Comparison of ENCODE assay signal across 8 cellular contexts in the genomic region with DNA sequence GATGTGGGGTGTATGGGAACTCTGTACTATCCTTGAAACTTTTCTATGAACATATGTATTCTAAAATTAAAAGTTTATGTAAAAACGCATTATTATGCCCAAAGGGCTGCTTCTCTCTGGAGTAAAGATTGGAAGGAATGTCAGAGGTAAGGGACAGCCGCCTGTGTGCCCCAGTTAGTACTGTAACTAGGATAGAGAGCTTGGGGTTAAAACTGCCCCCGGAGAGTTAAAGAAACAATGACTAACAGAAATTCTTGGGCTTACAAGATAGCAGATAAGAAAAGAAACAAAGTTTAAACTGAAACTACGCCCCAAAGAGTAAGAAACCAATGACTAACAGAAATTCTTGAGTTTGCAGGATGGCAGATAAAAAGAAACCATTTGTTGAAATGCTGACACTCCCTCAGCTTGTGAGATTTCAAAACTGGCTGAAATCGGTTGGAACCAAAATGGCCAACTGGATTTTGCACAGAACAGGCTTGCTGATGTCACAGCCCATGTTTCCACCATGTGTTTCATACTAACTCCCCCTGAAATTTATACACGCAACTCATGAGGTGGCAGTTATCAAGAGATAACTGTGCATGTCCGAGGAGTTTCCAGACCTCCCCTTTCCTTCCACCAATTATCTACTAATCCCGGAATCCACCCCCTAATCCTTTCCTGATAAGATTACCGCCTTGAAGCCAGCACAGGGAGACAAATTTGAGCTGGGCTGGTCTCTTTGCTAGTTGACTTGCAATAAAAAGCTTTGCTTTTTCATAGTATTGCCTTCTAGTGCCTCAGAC. TPM values are rescaled to one million over a fixed set of nuclear protein-coding genes. Genes with fewer than 3 reads are reported as not detected.
DNase-seq lines count a peak whose midpoint lies in the region; ATAC-seq and TF ChIP-seq lines count a peak whose summit lies in the region.

No MANE protein-coding gene starts in this region.

- H3K4me1 Mint-ChIP-seq in GM23338: peaks cover 8% of the 10 kb centered on the region; the same call in 2 of the 3 replicates

- no peaks in the 10 kb centered on the region for H3K36me3 ChIP-seq in GM23338 (ENCODE audit: insufficient read depth)
- H3K36me3 ChIP-seq in H7 (replicated peaks; ENCODE audit: control insufficient read depth, insufficient read depth, low read length): no peaks in the 10 kb centered on the region

- no peak overlapping the region for H3K27ac ChIP-seq in GM23338 (ENCODE audit: low read depth)

- ATAC-seq in GM23338 (peak; percentile 50), HG03565 (IDR thresholded peaks at IDR 0.05; ENCODE audit: unreplicated experiment) (no peak)

- H3K27me3 Mint-ChIP-seq in GM23338 (ENCODE audit: insufficient read depth, low read depth, poor library complexity): no peaks in the 10 kb centered on the region

- DNase-seq in GM23338 (ENCODE audit: low spot score): peak; percentile 27
- peak; percentile 57 for DNase-seq in SK-N-DZ (ENCODE audit: low spot score)
- DNase-seq in foreskin melanocyte: peak; percentile 28
- peak; percentile 53 for DNase-seq in skeletal muscle cell (ENCODE audit: low read depth)
- no peak for DNase-seq in 8988T
- DNase-seq in H7: no peak
- DNase-seq in activated effector memory CD4-positive, alpha-beta T cell treated with anti-CD3 and anti-CD28 coated beads, Interleukin-2, amount 50 U/mL, for 16 hours: no peak

- H3K27ac Mint-ChIP-seq in GM23338: no peak overlapping the region

- no peak for TF ChIP-seq CTCF in GM23338 (conservative IDR thresholded peaks at IDR 0.05; ENCODE audit: low read depth in 2 of 2)

- no peak overlapping the region for H3K4me3 Mint-ChIP-seq in GM23338

- no peaks in the 10 kb centered on the region for H4K20me1 ChIP-seq in GM23338 (replicated peaks; ENCODE audit: insufficient read depth)

- H3K4me1 ChIP-seq in GM23338 (ENCODE audit: insufficient read depth): no peaks in the 10 kb centered on the region

- H2AFZ ChIP-seq in GM23338: peak overlapping the region; percentile 40; the same call in 1 of the 2 replicates

- H3K9me3 Mint-ChIP-seq in GM23338: no peaks in the 10 kb centered on the region; the same call in 2 of the 3 replicates

- no peaks in the 10 kb centered on the region for H3K79me2 ChIP-seq in GM23338 (replicated peaks; ENCODE audit: insufficient read depth)

- H3K9me2 ChIP-seq in GM23338 (ENCODE audit: insufficient read depth): peaks cover 8% of the 10 kb centered on the region; the same call in 1 of the 2 replicates

- H3K4me3 ChIP-seq in GM23338 (no peak overlapping the region), skeletal muscle cell (ENCODE audit: low read depth, low read length) (peak overlapping the region; percentile 19), H7 (ENCODE audit: insufficient read depth, low read depth, low read length) (no peak overlapping the region)

- no peaks in the 10 kb centered on the region for H3K36me3 Mint-ChIP-seq in GM23338 (ENCODE audit: low read depth)

- H3F3A ChIP-seq in GM23338 (replicated peaks; ENCODE audit: low read depth): no peaks in the 10 kb centered on the region

- H3K27me3 ChIP-seq in GM23338 (ENCODE audit: insufficient read depth) (no peaks in the 10 kb centered on the region), H7 (ENCODE audit: control insufficient read depth, insufficient read depth, low read length) (no peaks in the 10 kb centered on the region)

- no peak overlapping the region for H3K4me2 ChIP-seq in GM23338

TF ChIP-seq in GM23338, 12 proteins besides CTCF, POLR2A, EP300 and RAD21 (continues in another document):
- TF ChIP-seq NANOG (IDR thresholded peaks at IDR 0.05; ENCODE audit: borderline replicate concordance): no peak
- no peak for TF ChIP-seq ZNF331 (CRISPR knock-in tag; IDR thresholded peaks at IDR 0.05; ENCODE audit: low read depth)
- TF ChIP-seq EZH2 (IDR thresholded peaks at IDR 0.05; ENCODE audit: low read depth, unreplicated experiment): no peak
- TF ChIP-seq, protein P1, sequence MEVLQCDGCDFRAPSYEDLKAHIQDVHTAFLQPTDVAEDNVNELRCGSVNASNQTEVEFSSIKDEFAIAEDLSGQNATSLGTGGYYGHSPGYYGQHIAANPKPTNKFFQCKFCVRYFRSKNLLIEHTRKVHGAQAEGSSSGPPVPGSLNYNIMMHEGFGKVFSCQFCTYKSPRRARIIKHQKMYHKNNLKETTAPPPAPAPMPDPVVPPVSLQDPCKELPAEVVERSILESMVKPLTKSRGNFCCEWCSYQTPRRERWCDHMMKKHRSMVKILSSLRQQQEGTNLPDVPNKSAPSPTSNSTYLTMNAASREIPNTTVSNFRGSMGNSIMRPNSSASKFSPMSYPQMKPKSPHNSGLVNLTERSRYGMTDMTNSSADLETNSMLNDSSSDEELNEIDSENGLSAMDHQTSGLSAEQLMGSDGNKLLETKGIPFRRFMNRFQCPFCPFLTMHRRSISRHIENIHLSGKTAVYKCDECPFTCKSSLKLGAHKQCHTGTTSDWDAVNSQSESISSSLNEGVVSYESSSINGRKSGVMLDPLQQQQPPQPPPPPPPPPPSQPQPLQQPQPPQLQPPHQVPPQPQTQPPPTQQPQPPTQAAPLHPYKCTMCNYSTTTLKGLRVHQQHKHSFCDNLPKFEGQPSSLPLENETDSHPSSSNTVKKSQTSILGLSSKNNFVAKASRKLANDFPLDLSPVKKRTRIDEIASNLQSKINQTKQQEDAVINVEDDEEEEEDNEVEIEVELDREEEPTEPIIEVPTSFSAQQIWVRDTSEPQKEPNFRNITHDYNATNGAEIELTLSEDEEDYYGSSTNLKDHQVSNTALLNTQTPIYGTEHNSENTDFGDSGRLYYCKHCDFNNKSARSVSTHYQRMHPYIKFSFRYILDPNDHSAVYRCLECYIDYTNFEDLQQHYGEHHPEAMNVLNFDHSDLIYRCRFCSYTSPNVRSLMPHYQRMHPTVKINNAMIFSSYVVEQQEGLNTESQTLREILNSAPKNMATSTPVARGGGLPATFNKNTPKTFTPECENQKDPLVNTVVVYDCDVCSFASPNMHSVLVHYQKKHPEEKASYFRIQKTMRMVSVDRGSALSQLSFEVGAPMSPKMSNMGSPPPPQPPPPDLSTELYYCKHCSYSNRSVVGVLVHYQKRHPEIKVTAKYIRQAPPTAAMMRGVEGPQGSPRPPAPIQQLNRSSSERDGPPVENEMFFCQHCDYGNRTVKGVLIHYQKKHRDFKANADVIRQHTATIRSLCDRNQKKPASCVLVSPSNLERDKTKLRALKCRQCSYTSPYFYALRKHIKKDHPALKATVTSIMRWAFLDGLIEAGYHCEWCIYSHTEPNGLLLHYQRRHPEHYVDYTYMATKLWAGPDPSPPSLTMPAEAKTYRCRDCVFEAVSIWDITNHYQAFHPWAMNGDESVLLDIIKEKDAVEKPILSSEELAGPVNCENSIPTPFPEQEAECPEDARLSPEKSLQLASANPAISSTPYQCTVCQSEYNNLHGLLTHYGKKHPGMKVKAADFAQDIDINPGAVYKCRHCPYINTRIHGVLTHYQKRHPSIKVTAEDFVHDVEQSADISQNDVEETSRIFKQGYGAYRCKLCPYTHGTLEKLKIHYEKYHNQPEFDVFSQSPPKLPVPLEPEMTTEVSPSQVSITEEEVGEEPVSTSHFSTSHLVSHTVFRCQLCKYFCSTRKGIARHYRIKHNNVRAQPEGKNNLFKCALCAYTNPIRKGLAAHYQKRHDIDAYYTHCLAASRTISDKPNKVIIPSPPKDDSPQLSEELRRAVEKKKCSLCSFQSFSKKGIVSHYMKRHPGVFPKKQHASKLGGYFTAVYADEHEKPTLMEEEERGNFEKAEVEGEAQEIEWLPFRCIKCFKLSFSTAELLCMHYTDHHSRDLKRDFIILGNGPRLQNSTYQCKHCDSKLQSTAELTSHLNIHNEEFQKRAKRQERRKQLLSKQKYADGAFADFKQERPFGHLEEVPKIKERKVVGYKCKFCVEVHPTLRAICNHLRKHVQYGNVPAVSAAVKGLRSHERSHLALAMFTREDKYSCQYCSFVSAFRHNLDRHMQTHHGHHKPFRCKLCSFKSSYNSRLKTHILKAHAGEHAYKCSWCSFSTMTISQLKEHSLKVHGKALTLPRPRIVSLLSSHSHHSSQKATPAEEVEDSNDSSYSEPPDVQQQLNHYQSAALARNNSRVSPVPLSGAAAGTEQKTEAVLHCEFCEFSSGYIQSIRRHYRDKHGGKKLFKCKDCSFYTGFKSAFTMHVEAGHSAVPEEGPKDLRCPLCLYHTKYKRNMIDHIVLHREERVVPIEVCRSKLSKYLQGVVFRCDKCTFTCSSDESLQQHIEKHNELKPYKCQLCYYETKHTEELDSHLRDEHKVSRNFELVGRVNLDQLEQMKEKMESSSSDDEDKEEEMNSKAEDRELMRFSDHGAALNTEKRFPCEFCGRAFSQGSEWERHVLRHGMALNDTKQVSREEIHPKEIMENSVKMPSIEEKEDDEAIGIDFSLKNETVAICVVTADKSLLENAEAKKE (CRISPR knock-in tag; IDR thresholded peaks at IDR 0.05): no peak

RNA-seq across cellular contexts. Expression of a gene that starts 8.7 kb away (rescaled TPM):
- total RNA-seq in GM23338 (2014; rRNA removed; shearing (Covaris generic)): not detected in 2 replicates
- 0.16 TPM in 1 of 2 replicates, not detected in the other for polyA plus RNA-seq in GM23338 (2016; fragmentation: Nextera tagmentation; extraction: Ambion mirVana)
- not detected in 2 replicates for polyA plus RNA-seq in SK-N-DZ (2014; cell fraction: cytosol; rRNA removed)
- not detected in 2 replicates for polyA plus RNA-seq in SK-N-DZ (2014; cell fraction: nucleus; rRNA removed)
- total RNA-seq in H7 (2014; rRNA removed; shearing (Covaris generic)): not detected in 2 replicates

RNA-seq across cellular contexts. Expression of a gene that starts 36.8 kb away (rescaled TPM):
- total RNA-seq in GM23338 (2014; rRNA removed; shearing (Covaris generic)): 166 and 178 TPM in 2 replicates
- 158 and 162 TPM in 2 replicates for polyA plus RNA-seq in GM23338 (2016; fragmentation: Nextera tagmentation; extraction: Ambion mirVana)
- 168 and 179 TPM in 2 replicates for polyA plus RNA-seq in SK-N-DZ (2014; cell fraction: cytosol; rRNA removed)
- 93.1 and 127 TPM in 2 replicates for polyA plus RNA-seq in SK-N-DZ (2014; cell fraction: nucleus; rRNA removed)
- total RNA-seq in H7 (2014; rRNA removed; shearing (Covaris generic)): 121 and 194 TPM in 2 replicates

Comparison
In these comparisons a context has a peak if more than half of its experiments do, and no peak if none do; other contexts are left out.
1. DNase-seq: peak in GM23338 (single experiment), SK-N-DZ (single experiment), foreskin melanocyte (single experiment) and skeletal muscle cell (single experiment); none in 8988T (single experiment), H7 (single experiment) and activated effector memory CD4-positive, alpha-beta T cell treated with anti-CD3 and anti-CD28 coated beads, Interleukin-2, amount 50 U/mL, for 16 hours (single experiment).